In the genomic region with DNA sequence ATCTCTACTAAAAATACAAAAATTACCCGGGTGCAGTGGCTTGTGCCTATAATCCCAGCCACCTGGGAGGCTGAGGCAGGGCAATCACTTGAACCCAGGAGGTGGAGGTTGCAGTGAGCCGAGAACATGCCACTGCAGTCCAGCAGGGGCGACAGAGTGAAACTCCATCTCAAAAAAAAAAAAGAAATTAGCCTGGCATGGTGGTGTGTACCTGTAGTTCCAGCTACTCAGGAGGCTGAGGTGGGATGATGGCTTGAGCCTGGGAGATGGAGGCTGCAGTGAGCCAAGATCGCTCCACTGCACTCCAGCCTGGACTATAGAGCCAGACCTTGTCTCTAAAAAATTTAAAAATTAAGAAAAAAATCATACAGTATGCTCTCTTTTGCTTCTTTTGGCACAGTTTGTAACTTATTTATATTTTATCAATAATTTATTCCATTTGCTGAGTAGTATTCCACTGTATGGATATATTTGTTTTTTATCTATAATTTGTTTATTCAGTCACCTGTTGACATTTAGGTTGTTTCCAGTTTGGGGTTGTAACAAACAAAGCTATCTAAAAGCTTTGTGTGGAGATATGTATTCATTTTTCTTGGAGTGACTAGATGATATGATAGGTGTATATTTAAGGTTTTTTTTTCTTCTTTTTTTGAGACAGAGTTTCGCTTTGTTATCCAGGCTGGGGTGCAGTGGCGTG, we compare ENCODE assay signal across 1 cellular context.
TF ChIP-seq lines count a peak whose summit lies in the region.

No MANE protein-coding gene starts in this region.

TF ChIP-seq in HepG2, 621 proteins besides CTCF, POLR2A, EP300 and RAD21 (continued from another document):
- peak; percentile 44; the same call in 1 of the 2 replicates for TF ChIP-seq SMC3 (IDR thresholded peaks at IDR 0.05; ENCODE audit: low read length)
- no peak for TF ChIP-seq ZNF256 (CRISPR knock-in tag; conservative IDR thresholded peaks at IDR 0.05)
- TF ChIP-seq USF2 (IDR thresholded peaks at IDR 0.05; ENCODE audit: low read depth, low read length) = no peak
- no peak for TF ChIP-seq USF2 (CRISPR knock-in tag; IDR thresholded peaks at IDR 0.05; ENCODE audit: borderline replicate concordance)
- no peak for TF ChIP-seq ZNF678 (CRISPR knock-in tag; IDR thresholded peaks at IDR 0.05)
- peak; percentile 96 for TF ChIP-seq ZNF362 (CRISPR knock-in tag; IDR thresholded peaks at IDR 0.05; ENCODE audit: borderline replicate concordance)
- no peak for TF ChIP-seq KLF13 (CRISPR knock-in tag; IDR thresholded peaks at IDR 0.05)
- no peak for TF ChIP-seq ZBTB8A (CRISPR knock-in tag; IDR thresholded peaks at IDR 0.05; ENCODE audit: borderline replicate concordance, low read depth)
- no peak for TF ChIP-seq MEF2D (CRISPR knock-in tag; IDR thresholded peaks at IDR 0.05)
- TF ChIP-seq RFXAP (CRISPR knock-in tag; IDR thresholded peaks at IDR 0.05; ENCODE audit: borderline replicate concordance) = no peak
- 0 out of 2 replicates have a peak, but pooled peaks have one; percentile 44 for TF ChIP-seq ZSCAN21 (CRISPR knock-in tag; IDR thresholded peaks at IDR 0.05; ENCODE audit: borderline replicate concordance)
- no peak for TF ChIP-seq CBFB (CRISPR knock-in tag; IDR thresholded peaks at IDR 0.05)
- TF ChIP-seq TEAD3 (CRISPR knock-in tag; optimal IDR thresholded peaks at IDR 0.05; ENCODE audit: borderline replicate concordance) = peak; percentile 8
- peak; percentile 4; the same call in 1 of the 2 replicates for TF ChIP-seq FOXO1 (CRISPR knock-in tag; IDR thresholded peaks at IDR 0.05)
- TF ChIP-seq, protein P1, sequence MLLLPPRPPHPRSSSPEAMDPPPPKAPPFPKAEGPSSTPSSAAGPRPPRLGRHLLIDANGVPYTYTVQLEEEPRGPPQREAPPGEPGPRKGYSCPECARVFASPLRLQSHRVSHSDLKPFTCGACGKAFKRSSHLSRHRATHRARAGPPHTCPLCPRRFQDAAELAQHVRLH (CRISPR knock-in tag; IDR thresholded peaks at IDR 0.05; ENCODE audit: borderline replicate concordance, low read depth) = peak; percentile 45; the same call in 1 of the 2 replicates
- 0 out of 2 replicates have a peak, but pooled peaks have one; percentile 30 for TF ChIP-seq ZNF292 (CRISPR knock-in tag; IDR thresholded peaks at IDR 0.05; ENCODE audit: borderline replicate concordance, low read depth)
- TF ChIP-seq HOXA3 (CRISPR knock-in tag; IDR thresholded peaks at IDR 0.05) = no peak
- no peak for TF ChIP-seq TCF7 (IDR thresholded peaks at IDR 0.05; ENCODE audit: low read depth)
- no peak for TF ChIP-seq ZNF468 (CRISPR knock-in tag; IDR thresholded peaks at IDR 0.05)
- TF ChIP-seq SAFB2 (CRISPR knock-in tag; IDR thresholded peaks at IDR 0.05; ENCODE audit: borderline replicate concordance, low read depth) = no peak
TF ChIP-seq in HepG2: peak in this region for 22.
